Comparison of ENCODE assay signal across 27 cellular contexts in the genomic region with DNA sequence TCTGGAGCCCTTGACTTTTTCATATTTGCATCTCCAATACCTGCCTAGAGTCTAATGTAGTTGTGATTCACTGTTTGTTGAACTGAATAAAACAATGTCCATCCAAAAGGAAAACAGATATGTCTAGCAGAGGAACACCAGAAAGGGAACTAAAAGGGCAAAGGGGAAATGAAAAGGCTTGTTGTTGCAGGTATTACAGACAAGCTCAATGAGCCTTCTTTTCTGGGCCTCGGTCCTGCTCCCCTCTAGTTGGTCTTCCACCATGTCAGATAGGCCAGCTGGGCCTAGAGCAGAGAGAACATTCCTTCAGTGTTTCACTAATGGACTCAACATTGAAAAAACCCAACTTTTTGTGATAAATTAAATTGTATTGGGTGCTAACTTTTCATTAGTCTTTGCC. TPM values are rescaled to one million over a fixed set of nuclear protein-coding genes. Genes with fewer than 3 reads are reported as not detected.
DNase-seq lines count a peak whose midpoint lies in the region; ATAC-seq, FAIRE-seq and TF ChIP-seq lines count a peak whose summit lies in the region.
"Had no signal": no experiment of that assay in that cellular context is flagged by ENCODE, and none has a peak within 500 bp of the region (broad histone marks: within the 10 kb centered on the region; RNA-seq: fewer than 3 reads in every experiment).

No MANE protein-coding gene starts in this region.

- H3K4me1 ChIP-seq in A549 = peaks cover 64% of the 10 kb centered on the region

- peak overlapping the region; percentile 65 for H3K27ac Mint-ChIP-seq in CD4-positive, alpha-beta T cell
- H3K27ac Mint-ChIP-seq in memory B cell = peak overlapping the region; percentile 68
- H3K27ac Mint-ChIP-seq in activated T-helper 2 cell treated with anti-CD3 and anti-CD28 coated beads, Interferon-gamma antibody, Interleukin-2, Interleukin-4, amounts not matched to agents 10 μg/mL and 5 μg/mL and 100 μg/mL, durations not matched to agents 14 hours and 24 hours and 36 hours = no peak overlapping the region
- no peak overlapping the region for H3K27ac Mint-ChIP-seq in MCF 10A (ENCODE audit: low read depth, unreplicated experiment)
- H3K27ac Mint-ChIP-seq: T-helper 1 cell treated with Interleukin-12 subunit alpha and Interleukin-12 subunit beta and Interleukin-4 antibody, amounts not matched to agents 30 μg/mL and 1 μg/mL, for 36 hours had no signal

- H3K9me3 ChIP-seq in A549 = no peaks in the 10 kb centered on the region
- H3K9me3 ChIP-seq in CD4-positive, alpha-beta T cell (ENCODE audit: control insufficient read depth, low read length) = no peaks in the 10 kb centered on the region
- H3K9me3 ChIP-seq: esophagus muscularis mucosa, mucosa of descending colon, tibial nerve had no signal

- TF ChIP-seq POLR2A in A549 (IDR thresholded peaks at IDR 0.05; ENCODE audit: low read length) = no peak

- TF ChIP-seq CTCF in A549 (IDR thresholded peaks at IDR 0.05) (no peak), MCF 10A (IDR thresholded peaks at IDR 0.05; ENCODE audit: unreplicated experiment) (no peak)
- no peak for TF ChIP-seq CTCF in CD4-positive, alpha-beta T cell (IDR thresholded peaks at IDR 0.05)

- H3K27me3 Mint-ChIP-seq in CD4-positive, alpha-beta T cell = no peaks in the 10 kb centered on the region
- H3K27me3 Mint-ChIP-seq in memory B cell = no peaks in the 10 kb centered on the region
- H3K27me3 Mint-ChIP-seq in activated T-helper 2 cell treated with anti-CD3 and anti-CD28 coated beads, Interferon-gamma antibody, Interleukin-2, Interleukin-4, amounts not matched to agents 10 μg/mL and 5 μg/mL and 100 μg/mL, durations not matched to agents 14 hours and 24 hours and 36 hours (ENCODE audit: low read depth) = no peaks in the 10 kb centered on the region
- H3K27me3 Mint-ChIP-seq in MCF 10A (ENCODE audit: insufficient read depth, unreplicated experiment) = no peaks in the 10 kb centered on the region

- no peak for ATAC-seq in A549
- ATAC-seq in CD4-positive, alpha-beta T cell (ENCODE audit: poor library complexity) = no peak
- ATAC-seq in memory B cell (ENCODE audit: low read depth) = peak; percentile 39
- no peak for ATAC-seq in HG02970 (IDR thresholded peaks at IDR 0.05; ENCODE audit: low FRiP score, unreplicated experiment)
- ATAC-seq: left ventricle myocardium superior, mucosa of descending colon, right cardiac atrium had no signal

- no peak overlapping the region for H3K27ac ChIP-seq in A549
- no peak overlapping the region for H3K27ac ChIP-seq in CD4-positive, alpha-beta T cell (ENCODE audit: low read depth, low read length)
- H3K27ac ChIP-seq: esophagus muscularis mucosa, PC-9, tibial nerve, WERI-Rb-1 had no signal

- no peak overlapping the region for H3K4me3 Mint-ChIP-seq in CD4-positive, alpha-beta T cell
- H3K4me3 Mint-ChIP-seq in memory B cell = no peak overlapping the region
- no peak overlapping the region for H3K4me3 Mint-ChIP-seq in activated T-helper 2 cell treated with anti-CD3 and anti-CD28 coated beads, Interferon-gamma antibody, Interleukin-2, Interleukin-4, amounts not matched to agents 10 μg/mL and 5 μg/mL and 100 μg/mL, durations not matched to agents 14 hours and 24 hours and 36 hours (ENCODE audit: low read depth)
- no peak overlapping the region for H3K4me3 Mint-ChIP-seq in MCF 10A (ENCODE audit: unreplicated experiment)
- H3K4me3 Mint-ChIP-seq: T-helper 1 cell treated with Interleukin-12 subunit alpha and Interleukin-12 subunit beta and Interleukin-4 antibody, amounts not matched to agents 30 μg/mL and 1 μg/mL, for 36 hours had no signal

- DNase-seq in A549 (ENCODE audit: low read depth in 1 of 2, low spot score in 1 of 2) (no peak), MV-4-11 (lab: John Stamatoyannopoulos, UW) (peak; percentile 5), memory B cell (ENCODE audit: low spot score in 2 of 2) (no peak), NCI-H2196 treated with DMSO at 0.1 percent for 48 hours (lab: John Stamatoyannopoulos, UW; ENCODE audit: unreplicated experiment) (no peak), MCF 10A (ENCODE audit: unreplicated experiment) (no peak)
- DNase-seq in CD4-positive, alpha-beta T cell = no peak
- no peak for DNase-seq in activated T-helper 2 cell treated with anti-CD3 and anti-CD28 coated beads, Interferon-gamma antibody, Interleukin-2, Interleukin-4, amounts not matched to agents 10 μg/mL and 5 μg/mL and 100 μg/mL, durations not matched to agents 14 hours and 24 hours and 36 hours (ENCODE audit: low spot score)
- DNase-seq: activated CD8-positive, alpha-beta memory T cell treated with anti-CD3 and anti-CD28 coated beads for 24 hours; activated effector memory CD4-positive, alpha-beta T cell treated with Interleukin-2 at 50 U/mL for 16 hours; aorta; Calu3; effector CD4-positive, alpha-beta T cell; left ventricle myocardium superior; mucosa of descending colon; NCI-H1694; NCI-H2227 treated with DMSO at 0.1 percent for 48 hours; NCI-H774; PC-9; right cardiac atrium; SIG-M5; stimulated activated CD4-positive, alpha-beta T cell treated with anti-CD3 and anti-CD28 coated beads, Interleukin-15, amount 100 ng/mL, for 24 hours; stimulated activated naive CD4-positive, alpha-beta T cell; WERI-Rb-1 had no signal

- H3K4me2 ChIP-seq in A549 = peak overlapping the region; percentile 40
- H3K4me2 ChIP-seq: PC-9 had no signal

- TF ChIP-seq EP300 in A549 (IDR thresholded peaks at IDR 0.05) = no peak

- BruUV-seq in MCF 10A (replicated peaks; lab: Mats Ljungman, UMichigan) = no TSS peak

- FAIRE-seq in A549 (lab: Jason Lieb, UNC) = peak; percentile 49

- H3K4me1 Mint-ChIP-seq in CD4-positive, alpha-beta T cell (ENCODE audit: low read depth) = peaks cover 44% of the 10 kb centered on the region
- H3K4me1 Mint-ChIP-seq in memory B cell = peaks cover 25% of the 10 kb centered on the region
- H3K4me1 Mint-ChIP-seq in activated T-helper 2 cell treated with anti-CD3 and anti-CD28 coated beads, Interferon-gamma antibody, Interleukin-2, Interleukin-4, amounts not matched to agents 10 μg/mL and 5 μg/mL and 100 μg/mL, durations not matched to agents 14 hours and 24 hours and 36 hours (ENCODE audit: low read depth) = peaks cover 24% of the 10 kb centered on the region
- H3K4me1 Mint-ChIP-seq in MCF 10A (ENCODE audit: insufficient read depth, unreplicated experiment) = peaks cover 46% of the 10 kb centered on the region

- peaks cover 55% of the 10 kb centered on the region for H3K36me3 Mint-ChIP-seq in CD4-positive, alpha-beta T cell (ENCODE audit: low read depth)
- H3K36me3 Mint-ChIP-seq in memory B cell = peaks cover 15% of the 10 kb centered on the region
- peaks cover 32% of the 10 kb centered on the region for H3K36me3 Mint-ChIP-seq in activated T-helper 2 cell treated with anti-CD3 and anti-CD28 coated beads, Interferon-gamma antibody, Interleukin-2, Interleukin-4, amounts not matched to agents 10 μg/mL and 5 μg/mL and 100 μg/mL, durations not matched to agents 14 hours and 24 hours and 36 hours (ENCODE audit: low read depth)
- peaks cover 35% of the 10 kb centered on the region for H3K36me3 Mint-ChIP-seq in MCF 10A (ENCODE audit: insufficient read depth, unreplicated experiment)

- no peak overlapping the region for H3K4me3 ChIP-seq in A549
- H3K4me3 ChIP-seq: esophagus muscularis mucosa, mucosa of descending colon, PC-9, tibial nerve had no signal

- WGBS in A549 (ENCODE audit: missing lambda C conversion rate) = 88% methylated on average over 1 of the region's 1 CpG

- POLR2A ChIA-PET in A549 (lab: Yijun Ruan, JAX) = no interaction called here
- POLR2A ChIA-PET in CD4-positive, alpha-beta T cell (lab: Charles Lee) = interaction anchor here (0.7 kb wide), 1 partner anchor 261 kb away, joined by 3 read pairs; no protein-coding TSS in a partner anchor
- POLR2A ChIA-PET in MCF 10A (lab: Yijun Ruan, JAX) = interaction anchor here (0.9 to 1.5 kb wide), 3 partner anchors 12 to 55 kb away, joined by 3 to 5 read pairs (median 5); partner anchors contain the start of gene ZFX

- TF ChIP-seq RAD21 in A549 (conservative IDR thresholded peaks at IDR 0.05 in 1 of 2, IDR thresholded peaks at IDR 0.05 in 1 of 2) = no peak

- no peaks in the 10 kb centered on the region for H3K9me3 Mint-ChIP-seq in CD4-positive, alpha-beta T cell
- H3K9me3 Mint-ChIP-seq in memory B cell (no peaks in the 10 kb centered on the region), MCF 10A (ENCODE audit: unreplicated experiment) (no peaks in the 10 kb centered on the region)
- H3K9me3 Mint-ChIP-seq in activated T-helper 2 cell treated with anti-CD3 and anti-CD28 coated beads, Interferon-gamma antibody, Interleukin-2, Interleukin-4, amounts not matched to agents 10 μg/mL and 5 μg/mL and 100 μg/mL, durations not matched to agents 14 hours and 24 hours and 36 hours = no peaks in the 10 kb centered on the region
- H3K9me3 Mint-ChIP-seq: T-helper 1 cell treated with Interleukin-12 subunit alpha and Interleukin-12 subunit beta and Interleukin-4 antibody, amounts not matched to agents 30 μg/mL and 1 μg/mL, for 36 hours had no signal

- intact Hi-C loops in CD4-positive, alpha-beta T cell (cut with DNase I, micrococcal nuclease) = loop anchor here in 1 of 2 experiments (10.0 kb wide), 1 partner anchor 50 kb away; no protein-coding TSS in a partner anchor
- intact Hi-C loops in activated T-helper 2 cell treated with anti-CD3 and anti-CD28 coated beads, Interferon-gamma antibody, Interleukin-2, Interleukin-4, amounts not matched to agents 10 μg/mL and 5 μg/mL and 100 μg/mL, durations not matched to agents 14 hours and 24 hours and 36 hours (cut with micrococcal nuclease) = no loop called here
- intact Hi-C loops in MCF 10A (cut with micrococcal nuclease) = loop anchor here (10.0 kb wide), 1 partner anchor 50 kb away; no protein-coding TSS in a partner anchor

- no peaks in the 10 kb centered on the region for H3K27me3 ChIP-seq in CD4-positive, alpha-beta T cell (ENCODE audit: control insufficient read depth, insufficient read depth, low read length)
- H3K27me3 ChIP-seq: esophagus muscularis mucosa, tibial nerve had no signal

- CTCF ChIA-PET in A549 (lab: Yijun Ruan, JAX) = interaction anchor here (0.6 to 1.3 kb wide), 4 partner anchors 8 to 184 kb away, joined by 3 read pairs; no protein-coding TSS in a partner anchor
- CTCF ChIA-PET in CD4-positive, alpha-beta T cell (lab: Charles Lee) = interaction anchor here (0.6 to 1.7 kb wide), 3 partner anchors 40 to 151 kb away, joined by 3 to 4 read pairs (median 3); partner anchors contain the start of gene EIF2S3
- CTCF ChIA-PET in MCF 10A (lab: Yijun Ruan, JAX) = interaction anchor here (0.6 to 1.2 kb wide), 3 partner anchors 12 to 64 kb away, joined by 3 to 6 read pairs (median 3); no protein-coding TSS in a partner anchor

RNA-seq across cellular contexts. Expression of gene ZFX, which starts 55.4 kb away (rescaled TPM):
- polyA plus RNA-seq in A549 (2011; rRNA removed) (29.1 and 30.1 TPM in 2 replicates), A549 (2017; fragmentation: RNase III; extraction: RNeasy Plus Mini Kit Qiagen cat#74134 plus additional on column Dnase treatment) (18.0 to 21.3 TPM (median 18.1 TPM) in 3 replicates)
- 7.8 and 7.9 TPM in 2 replicates for polyA plus RNA-seq in A549 (2012; cell fraction: cytosol; rRNA removed)
- 7.9 and 9.4 TPM in 2 replicates for polyA plus RNA-seq in A549 (2012; cell fraction: nucleus; rRNA removed)
- 59.7 and 60.2 TPM in 2 replicates for polyA minus RNA-seq in A549 (2011; rRNA and poly(A)+ RNA removed)
- 10 to 100 TPM; 44.2 to 50.1 TPM for total RNA-seq in CD4-positive, alpha-beta T cell
- total RNA-seq in activated T-helper 2 cell treated with anti-CD3 and anti-CD28 coated beads, Interferon-gamma antibody, Interleukin-2, Interleukin-4, amounts not matched to agents 10 μg/mL and 5 μg/mL and 100 μg/mL, durations not matched to agents 14 hours and 24 hours and 36 hours = 34.1 and 37.0 TPM in 2 replicates
- 69.6 and 72.3 TPM in 2 replicates for total RNA-seq in MCF 10A (2022)

Comparison
In these comparisons a context has a peak if more than half of its experiments do, and no peak if none do; other contexts are left out.
1. H3K27ac Mint-ChIP-seq: peak in CD4-positive, alpha-beta T cell (single experiment) and memory B cell (single experiment); none in activated T-helper 2 cell treated with anti-CD3 and anti-CD28 coated beads, Interferon-gamma antibody, Interleukin-2, Interleukin-4, amounts not matched to agents 10 μg/mL and 5 μg/mL and 100 μg/mL, durations not matched to agents 14 hours and 24 hours and 36 hours (single experiment) and MCF 10A (single experiment).